11 cellular contexts compared by ENCODE assay signal in the genomic region with DNA sequence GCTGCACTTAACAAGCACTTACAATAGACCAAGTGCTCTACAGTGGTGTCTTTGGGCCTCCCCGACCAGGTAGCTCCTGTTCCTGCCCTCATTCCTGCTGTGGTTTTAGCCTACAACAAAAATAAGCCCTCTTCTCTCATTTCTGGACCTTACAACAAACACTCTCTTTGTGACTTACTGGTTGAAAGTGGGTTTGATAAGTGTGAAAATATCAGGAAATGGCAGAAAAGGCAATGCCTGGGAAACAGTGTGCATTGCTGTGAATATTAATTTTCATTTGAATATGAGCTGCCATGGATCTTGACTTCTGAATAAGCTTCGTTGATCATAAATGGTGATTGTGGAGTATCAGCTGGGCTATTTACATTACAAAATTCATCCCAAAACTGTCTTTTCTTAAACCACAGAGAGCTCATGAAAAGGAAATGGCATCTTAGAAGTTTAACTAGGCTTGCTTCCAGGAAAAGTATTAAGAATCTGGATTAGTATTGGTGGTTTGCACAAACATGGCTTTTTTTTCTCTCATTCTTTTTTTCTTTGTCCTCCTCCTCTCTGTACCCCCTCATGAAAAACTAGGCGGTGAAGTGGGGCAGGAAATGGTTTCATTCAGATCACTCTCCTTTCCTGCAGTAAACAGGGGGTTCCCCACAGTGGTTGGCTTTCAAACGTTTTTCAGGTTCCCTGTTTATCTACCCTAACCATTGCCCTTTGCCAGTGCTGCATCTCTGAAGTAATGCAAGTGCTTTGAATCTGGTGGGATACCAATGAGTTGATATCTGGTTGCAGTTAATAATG. TPM values are rescaled to one million over a fixed set of nuclear protein-coding genes. Genes with fewer than 3 reads are reported as not detected.
DNase-seq lines count a peak whose midpoint lies in the region; ATAC-seq lines count a peak whose summit lies in the region.
"Had no signal": no experiment of that assay in that cellular context is flagged by ENCODE, and none has a peak within 500 bp of the region (broad histone marks: within the 10 kb centered on the region; RNA-seq: fewer than 3 reads in every experiment).

No MANE protein-coding gene starts in this region.

- peak; percentile 15 to 74 (median 20) for DNase-seq in CD4-positive, CD25-positive, alpha-beta regulatory T cell
- no peak for DNase-seq in activated T-cell treated with anti-CD3 and anti-CD28 coated beads, Interleukin-2, amount 50 U/mL, for 4 hours
- DNase-seq in NCI-H446 (lab: John Stamatoyannopoulos, UW) = no peak
- no peak for DNase-seq in DMS 273 treated with DMSO at 0.1 percent for 48 hours (lab: John Stamatoyannopoulos, UW)
- no peak for DNase-seq in mesenteric fat pad (ENCODE audit: low spot score)
- DNase-seq in NCI-H774 (lab: John Stamatoyannopoulos, UW) = no peak
- DNase-seq: MG63, pancreas, uterus had no signal

- no peaks in the 10 kb centered on the region for H3K27me3 ChIP-seq in CD4-positive, CD25-positive, alpha-beta regulatory T cell (ENCODE audit: control insufficient read depth, insufficient read depth, low read length)
- H3K27me3 ChIP-seq: MG63, pancreas, uterus had no signal

- H3K27me3 Mint-ChIP-seq in CD4-positive, CD25-positive, alpha-beta regulatory T cell = no peaks in the 10 kb centered on the region
- no peaks in the 10 kb centered on the region for H3K27me3 Mint-ChIP-seq in activated T-cell treated with anti-CD3 and anti-CD28 coated beads, Interleukin-2, amount 50 U/mL, for 4 hours (ENCODE audit: low read depth)

- peak; percentile 66 to 80 for ATAC-seq in CD4-positive, CD25-positive, alpha-beta regulatory T cell (ENCODE audit: low read depth in 2 of 2)
- ATAC-seq in GM19328 (IDR thresholded peaks at IDR 0.05; ENCODE audit: unreplicated experiment) (peak; percentile 83), HG03095 (IDR thresholded peaks at IDR 0.05; ENCODE audit: unreplicated experiment) (peak; percentile 91)
- peak; percentile 62 to 81 for ATAC-seq in activated T-cell treated with anti-CD3 and anti-CD28 coated beads, Interleukin-2, amount 50 U/mL, for 4 hours

- H3K9me3 Mint-ChIP-seq in CD4-positive, CD25-positive, alpha-beta regulatory T cell = peaks cover 0 to 1% (median 0%) of the 10 kb centered on the region in 7 donors
- H3K9me3 Mint-ChIP-seq in activated T-cell treated with anti-CD3 and anti-CD28 coated beads, Interleukin-2, amount 50 U/mL, for 4 hours = peaks cover 3% of the 10 kb centered on the region

- peaks cover 7% of the 10 kb centered on the region for H3K36me3 Mint-ChIP-seq in CD4-positive, CD25-positive, alpha-beta regulatory T cell
- H3K36me3 Mint-ChIP-seq in activated T-cell treated with anti-CD3 and anti-CD28 coated beads, Interleukin-2, amount 50 U/mL, for 4 hours (ENCODE audit: insufficient read depth) = peaks cover 61% of the 10 kb centered on the region

- peak overlapping the region in 2 of 3 donors; percentile 7 to 41 for H3K27ac Mint-ChIP-seq in CD4-positive, CD25-positive, alpha-beta regulatory T cell

- H3K4me1 Mint-ChIP-seq in CD4-positive, CD25-positive, alpha-beta regulatory T cell = peaks cover 18 to 32% (median 26%) of the 10 kb centered on the region in 4 donors
- H3K4me1 Mint-ChIP-seq in activated T-cell treated with anti-CD3 and anti-CD28 coated beads, Interleukin-2, amount 50 U/mL, for 4 hours (ENCODE audit: low read depth) = peaks cover 34% of the 10 kb centered on the region

- peaks cover 14% of the 10 kb centered on the region for H3K4me1 ChIP-seq in CD4-positive, CD25-positive, alpha-beta regulatory T cell (ENCODE audit: control insufficient read depth, insufficient read depth, low read length, poor library complexity, severe bottlenecking)
- H3K4me1 ChIP-seq: pancreas, uterus had no signal

- H3K36me3 ChIP-seq in CD4-positive, CD25-positive, alpha-beta regulatory T cell (ENCODE audit: control insufficient read depth, insufficient read depth, low read length) = no peaks in the 10 kb centered on the region
- H3K36me3 ChIP-seq: MG63, pancreas, uterus had no signal

- H3K27ac ChIP-seq in CD4-positive, CD25-positive, alpha-beta regulatory T cell (ENCODE audit: insufficient read depth, low read length, poor library complexity, severe bottlenecking) = no peak overlapping the region
- H3K27ac ChIP-seq: pancreas, uterus had no signal

- H3K4me3 ChIP-seq in CD4-positive, CD25-positive, alpha-beta regulatory T cell (ENCODE audit: low read depth, low read length) = peak overlapping the region; percentile 34
- H3K4me3 ChIP-seq: MG63, pancreas, uterus had no signal

- peak overlapping the region in 1 of 4 donors; percentile 6 for H3K4me3 Mint-ChIP-seq in CD4-positive, CD25-positive, alpha-beta regulatory T cell
- peak overlapping the region; percentile 1 for H3K4me3 Mint-ChIP-seq in activated T-cell treated with anti-CD3 and anti-CD28 coated beads, Interleukin-2, amount 50 U/mL, for 4 hours

- H3K9me3 ChIP-seq in CD4-positive, CD25-positive, alpha-beta regulatory T cell (ENCODE audit: control insufficient read depth in 2 of 2, low read length in 2 of 2) = no peaks in the 10 kb centered on the region
- H3K9me3 ChIP-seq: MG63, pancreas, uterus had no signal

RNA-seq across cellular contexts. Expression of a gene that starts 29.5 kb away (rescaled TPM):
- total RNA-seq in CD4-positive, CD25-positive, alpha-beta regulatory T cell = 84.1 TPM
- polyA plus RNA-seq in CD4-positive, CD25-positive, alpha-beta regulatory T cell = under 1 TPM; 0.21 to 0.43 (median 0.33) TPM
- 10 to 100 TPM; 23.2 to 26.5 (median 24.9) TPM for total RNA-seq in activated T-cell treated with anti-CD3 and anti-CD28 coated beads, Interleukin-2, amount 50 U/mL, for 4 hours
- 124 TPM for total RNA-seq in mesenteric fat pad

RNA-seq across cellular contexts. Expression of a gene that starts 55.2 kb away (rescaled TPM):
- 33.8 TPM for total RNA-seq in CD4-positive, CD25-positive, alpha-beta regulatory T cell
- 10 to 100 TPM; 26.2 to 29.4 (median 27.8) TPM for polyA plus RNA-seq in CD4-positive, CD25-positive, alpha-beta regulatory T cell
- 10 to 100 TPM; 16.4 to 18.5 (median 18.2) TPM for total RNA-seq in activated T-cell treated with anti-CD3 and anti-CD28 coated beads, Interleukin-2, amount 50 U/mL, for 4 hours
- 26.1 TPM for total RNA-seq in mesenteric fat pad

Comparison
In these comparisons a context has a peak if more than half of its experiments do, and no peak if none do; other contexts are left out.
1. DNase-seq: peak in CD4-positive, CD25-positive, alpha-beta regulatory T cell (3 of 3); none in activated T-cell treated with anti-CD3 and anti-CD28 coated beads, Interleukin-2, amount 50 U/mL, for 4 hours (single experiment), NCI-H446 (0 of 2), DMS 273 treated with DMSO at 0.1 percent for 48 hours (single experiment), mesenteric fat pad (single experiment) and NCI-H774 (single experiment).
2. Peak in every context shown above with its lines, with median percentiles within 50 percentile points of each other: ATAC-seq.